1 cellular context compared by ENCODE assay signal in the genomic region with DNA sequence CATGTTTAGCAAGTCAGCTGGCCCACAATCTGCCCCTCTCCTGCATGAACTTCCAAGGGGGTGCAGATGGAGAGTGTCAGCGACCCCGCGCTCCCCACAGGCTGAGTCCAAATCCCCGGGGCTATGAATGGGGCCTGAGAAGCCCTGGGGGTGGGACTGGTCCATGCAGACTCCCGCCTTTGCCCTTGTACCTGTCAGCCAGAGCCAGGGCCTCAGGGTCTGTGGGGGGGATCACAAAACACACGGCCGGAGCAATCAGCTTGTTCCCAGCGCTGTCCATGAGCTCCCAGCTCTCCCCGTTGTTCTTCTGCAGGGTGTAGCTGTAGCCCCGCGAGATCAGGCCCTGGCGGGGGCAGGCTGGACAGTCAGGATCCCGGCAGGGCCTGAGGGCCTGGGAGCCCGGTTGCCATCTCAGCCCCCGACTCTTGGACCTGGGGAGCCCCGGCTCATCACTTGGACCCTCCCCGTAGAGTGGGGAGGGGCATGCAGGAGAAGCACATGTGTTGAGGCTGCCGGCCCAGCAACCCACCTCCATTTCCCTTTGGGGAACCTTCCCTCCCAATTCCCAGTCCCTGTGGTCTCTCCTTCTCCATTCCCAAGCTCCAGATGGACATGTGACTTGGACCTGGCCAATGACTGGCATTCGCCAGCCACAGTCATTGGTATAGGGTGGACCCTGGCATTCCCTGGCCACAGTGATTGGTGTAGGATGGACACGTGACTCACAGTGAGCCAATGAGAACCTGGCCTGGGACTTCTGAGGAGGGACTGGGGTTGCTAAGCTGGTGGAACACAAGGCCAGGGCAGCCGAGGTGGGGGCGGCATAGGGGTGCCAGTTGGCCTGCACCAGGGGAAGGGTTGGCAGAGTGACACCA.
A peak's percentile ranks its signal among the peaks of the same experiment; 100 is the strongest.
TF ChIP-seq lines count a peak whose summit lies in the region.

No MANE protein-coding gene starts in this region.

TF ChIP-seq in K562, 482 proteins besides CTCF, POLR2A, EP300 and RAD21 (continued from another document):
- TF ChIP-seq, protein P1, sequence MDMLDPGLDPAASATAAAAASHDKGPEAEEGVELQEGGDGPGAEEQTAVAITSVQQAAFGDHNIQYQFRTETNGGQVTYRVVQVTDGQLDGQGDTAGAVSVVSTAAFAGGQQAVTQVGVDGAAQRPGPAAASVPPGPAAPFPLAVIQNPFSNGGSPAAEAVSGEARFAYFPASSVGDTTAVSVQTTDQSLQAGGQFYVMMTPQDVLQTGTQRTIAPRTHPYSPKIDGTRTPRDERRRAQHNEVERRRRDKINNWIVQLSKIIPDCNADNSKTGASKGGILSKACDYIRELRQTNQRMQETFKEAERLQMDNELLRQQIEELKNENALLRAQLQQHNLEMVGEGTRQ (CRISPR knock-in tag; IDR thresholded peaks at IDR 0.05) = peak; percentile 93
- TF ChIP-seq, protein P2, sequence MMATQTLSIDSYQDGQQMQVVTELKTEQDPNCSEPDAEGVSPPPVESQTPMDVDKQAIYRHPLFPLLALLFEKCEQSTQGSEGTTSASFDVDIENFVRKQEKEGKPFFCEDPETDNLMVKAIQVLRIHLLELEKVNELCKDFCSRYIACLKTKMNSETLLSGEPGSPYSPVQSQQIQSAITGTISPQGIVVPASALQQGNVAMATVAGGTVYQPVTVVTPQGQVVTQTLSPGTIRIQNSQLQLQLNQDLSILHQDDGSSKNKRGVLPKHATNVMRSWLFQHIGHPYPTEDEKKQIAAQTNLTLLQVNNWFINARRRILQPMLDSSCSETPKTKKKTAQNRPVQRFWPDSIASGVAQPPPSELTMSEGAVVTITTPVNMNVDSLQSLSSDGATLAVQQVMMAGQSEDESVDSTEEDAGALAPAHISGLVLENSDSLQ (IDR thresholded peaks at IDR 0.05) = no peak
- TF ChIP-seq HCFC1 (IDR thresholded peaks at IDR 0.05; ENCODE audit: low read depth, low read length) (no peak), NUFIP1 (IDR thresholded peaks at IDR 0.05; ENCODE audit: partially characterized antibody) (no peak), ZNF408 (CRISPR knock-in tag; IDR thresholded peaks at IDR 0.05; ENCODE audit: low read depth) (no peak)
- TF ChIP-seq, protein P3, sequence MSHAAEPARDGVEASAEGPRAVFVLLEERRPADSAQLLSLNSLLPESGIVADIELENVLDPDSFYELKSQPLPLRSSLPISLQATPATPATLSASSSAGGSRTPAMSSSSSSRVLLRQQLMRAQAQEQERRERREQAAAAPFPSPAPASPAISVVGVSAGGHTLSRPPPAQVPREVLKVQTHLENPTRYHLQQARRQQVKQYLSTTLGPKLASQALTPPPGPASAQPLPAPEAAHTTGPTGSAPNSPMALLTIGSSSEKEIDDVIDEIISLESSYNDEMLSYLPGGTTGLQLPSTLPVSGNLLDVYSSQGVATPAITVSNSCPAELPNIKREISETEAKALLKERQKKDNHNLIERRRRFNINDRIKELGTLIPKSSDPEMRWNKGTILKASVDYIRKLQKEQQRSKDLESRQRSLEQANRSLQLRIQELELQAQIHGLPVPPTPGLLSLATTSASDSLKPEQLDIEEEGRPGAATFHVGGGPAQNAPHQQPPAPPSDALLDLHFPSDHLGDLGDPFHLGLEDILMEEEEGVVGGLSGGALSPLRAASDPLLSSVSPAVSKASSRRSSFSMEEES (CRISPR knock-in tag; IDR thresholded peaks at IDR 0.05) = peak; percentile 34; the same call in 1 of the 2 replicates
